8 cellular contexts compared by ENCODE assay signal in genomic region chr14:81464253-81465001, GRCh38.
DNase-seq lines count a peak whose midpoint lies in the region; ATAC-seq and TF ChIP-seq lines count a peak whose summit lies in the region.

No MANE protein-coding gene starts in this region.

- peak overlapping the region; percentile 72 for H3K9ac ChIP-seq in MM.1S (ENCODE audit: low read length)
- H3K9ac ChIP-seq in mammary epithelial cell (ENCODE audit: insufficient read depth, low read length) = peak overlapping the region; percentile 34

- CTCF ChIA-PET in T-cell (lab: Charles Lee) = interaction anchor here (0.5 to 2.8 kb wide), 32 partner anchors 9 to 572 kb away, joined by 3 to 21 read pairs (median 4); partner anchors contain the start of gene CEP128 (in 1 of the 2)
- CTCF ChIA-PET in mammary epithelial cell (lab: Charles Lee; ENCODE audit: low non-redundant PET) = interaction anchor here (0.6 to 0.7 kb wide), 2 partner anchors 63 to 345 kb away, joined by 3 read pairs; no protein-coding TSS in a partner anchor

- H3K27me3 ChIP-seq in MM.1S (replicated peaks; ENCODE audit: insufficient read depth, low read length) (no peaks in the 10 kb centered on the region), mammary epithelial cell (ENCODE audit: insufficient read depth, low read length) (no peaks in the 10 kb centered on the region)

- H3K4me2 ChIP-seq in MM.1S (ENCODE audit: low read depth, low read length) (peak overlapping the region; percentile 74), mammary epithelial cell (ENCODE audit: insufficient read depth, low read depth, low read length) (peak overlapping the region; percentile 81)

- H3K79me2 ChIP-seq in MM.1S (ENCODE audit: low read length) = no peaks in the 10 kb centered on the region
- no peaks in the 10 kb centered on the region for H3K79me2 ChIP-seq in mammary epithelial cell (ENCODE audit: insufficient read depth, low read length)

- dilution Hi-C loops in mammary epithelial cell (cut with HindIII; ENCODE audit: low sequenced_read_pairs) = no loop called here

- H2AFZ ChIP-seq in MM.1S (ENCODE audit: low read length) (peak overlapping the region; percentile 53), mammary epithelial cell (ENCODE audit: low read depth, low read length) (peak overlapping the region; percentile 96)

- intact Hi-C loops in mammary epithelial cell (cut with micrococcal nuclease) = loop anchor here (1.0 to 5.0 kb wide), 5 partner anchors 195 to 510 kb away; no protein-coding TSS in a partner anchor

- no TSS peak for BruUV-seq in mammary epithelial cell (replicated peaks; lab: Mats Ljungman, UMichigan)

- H3K9me3 ChIP-seq in MM.1S (replicated peaks; ENCODE audit: insufficient read depth, low read length) (no peaks in the 10 kb centered on the region), mammary epithelial cell (replicated peaks; ENCODE audit: insufficient read depth, low read length) (no peaks in the 10 kb centered on the region)

- H3K9me3 Mint-ChIP-seq in T-cell = no peaks in the 10 kb centered on the region

- H3K4me3 Mint-ChIP-seq in T-cell = peak overlapping the region; percentile 79 to 83 (median 80)

- peaks cover 14% of the 10 kb centered on the region for H3F3A ChIP-seq in MM.1S (ENCODE audit: insufficient read depth, low read length)

- H3K36me3 Mint-ChIP-seq in T-cell = no peaks in the 10 kb centered on the region

- H3K4me1 ChIP-seq in MM.1S (ENCODE audit: low read length) (peaks cover 1% of the 10 kb centered on the region), mammary epithelial cell (ENCODE audit: insufficient read depth, low read length) (peaks cover 4% of the 10 kb centered on the region)

- peak overlapping the region; percentile 69 for H3K4me3 ChIP-seq in MM.1S (ENCODE audit: low read length)
- H3K4me3 ChIP-seq in mammary epithelial cell (replicated peaks in 1 of 3; ENCODE audit: insufficient read depth in 1 of 3, low read depth in 2 of 3, low read length in 3 of 3) = peak overlapping the region; percentile 45 to 51 (median 47)

- ATAC-seq in T-cell (replicated peaks in 1 of 4) = peak; percentile 82

- H4K20me1 ChIP-seq in MM.1S (ENCODE audit: insufficient read depth, low read length) (no peaks in the 10 kb centered on the region), mammary epithelial cell (ENCODE audit: insufficient read depth, low read length) (no peaks in the 10 kb centered on the region)

- H3K27ac ChIP-seq in MM.1S (ENCODE audit: low read length) (peak overlapping the region; percentile 95), mammary epithelial cell (ENCODE audit: insufficient read depth, low read depth, low read length) (no peak overlapping the region)

- in situ Hi-C loops in mammary epithelial cell (cut with MboI; ENCODE audit: low sequenced_read_pairs in 2 of 2) = loop anchor here (25.0 kb wide), 1 partner anchor 477 kb away; no protein-coding TSS in a partner anchor

- TF ChIP-seq CTCF in MM.1S (IDR thresholded peaks at IDR 0.05; ENCODE audit: low read length) = peak; percentile 66
- peak; percentile 81 to 95 for TF ChIP-seq CTCF in mammary epithelial cell (conservative IDR thresholded peaks at IDR 0.05 in 1 of 2, IDR thresholded peaks at IDR 0.05 in 1 of 2; ENCODE audit: extremely low read depth in 1 of 2, insufficient read depth in 1 of 2, low read depth in 1 of 2, low read length in 2 of 2)

- peaks cover 0 to 1% of the 10 kb centered on the region in 2 donors for H3K27me3 Mint-ChIP-seq in T-cell

- POLR2A ChIA-PET in T-cell (lab: Charles Lee) = interaction anchor here in 1 of 2 donors (0.6 to 1.8 kb wide), 3 partner anchors 27 to 243 kb away, joined by 4 to 9 read pairs (median 5); partner anchors contain the start of genes GTF2A1 and SEL1L

- H3K36me3 ChIP-seq in MM.1S (replicated peaks; ENCODE audit: insufficient read depth, low read length) (no peaks in the 10 kb centered on the region), mammary epithelial cell (ENCODE audit: insufficient read depth, low read length) (no peaks in the 10 kb centered on the region)

- H3K27ac Mint-ChIP-seq in T-cell = peak overlapping the region; percentile 90 to 92

- 19% methylated on average over 15 of the region's 15 CpGs for WGBS in mammary epithelial cell (ENCODE audit: low coverage, missing lambda C conversion rate)

- peaks cover 0 to 8% (median 6%) of the 10 kb centered on the region in 3 donors for H3K4me1 Mint-ChIP-seq in T-cell

- peak; percentile 62 for DNase-seq in NCI-H2196 (lab: John Stamatoyannopoulos, UW; ENCODE audit: unreplicated experiment)
- DNase-seq in NCI-H2196 treated with DMSO at 0.1 percent for 48 hours (lab: John Stamatoyannopoulos, UW; ENCODE audit: unreplicated experiment) = no peak
- DNase-seq in HCEC 1CT = peak; percentile 35
- peak; percentile 74 for DNase-seq in MM.1S
- peak in 31 of 34 experiments; percentile 16 to 74 (median 39) for DNase-seq in T-cell
- DNase-seq in mammary epithelial cell = peak; percentile 45
- DNase-seq in iris pigment epithelial cell (ENCODE audit: low read depth) = peak; percentile 49
- DNase-seq in stimulated activated CD4-positive, alpha-beta T cell treated with anti-CD3 and anti-CD28 coated beads, Interleukin-12 subunit alpha, Interleukin-12 subunit beta, amount 100 ng/mL, for 4 hours = peak; percentile 18

- no peaks in the 10 kb centered on the region for H3K9me2 ChIP-seq in MM.1S (replicated peaks; ENCODE audit: insufficient read depth, low read length)
